In genomic region chr20:36344517-36345132, GRCh38 we compare ENCODE assay signal across 1 cellular context.
TF ChIP-seq lines count a peak whose summit lies in the region.

No MANE protein-coding gene starts in this region.

TF ChIP-seq in HepG2, 621 proteins besides CTCF, POLR2A, EP300 and RAD21 (continued from another document and continues in another):
- TF ChIP-seq ZNF782 (CRISPR knock-in tag; IDR thresholded peaks at IDR 0.05; ENCODE audit: borderline replicate concordance), result 0 out of 2 replicates have a peak, but pooled peaks have one; percentile 46
- TF ChIP-seq HES4 (CRISPR knock-in tag; IDR thresholded peaks at IDR 0.05; ENCODE audit: borderline replicate concordance), result peak; percentile 93; the same call in 1 of the 2 replicates
- TF ChIP-seq ATF1 (CRISPR knock-in tag; IDR thresholded peaks at IDR 0.05), result no peak
- peak; percentile 79 for TF ChIP-seq MYPOP (CRISPR knock-in tag; IDR thresholded peaks at IDR 0.05)
- TF ChIP-seq ZNF749 (CRISPR knock-in tag; IDR thresholded peaks at IDR 0.05; ENCODE audit: borderline replicate concordance), result peak; percentile 66; the same call in 1 of the 2 replicates
- TF ChIP-seq JARID2 (CRISPR knock-in tag; IDR thresholded peaks at IDR 0.05; ENCODE audit: insufficient replicate concordance), result peak; percentile 44
- TF ChIP-seq GATAD2A (CRISPR knock-in tag; IDR thresholded peaks at IDR 0.05), result peak; percentile 54; the same call in 1 of the 2 replicates
- TF ChIP-seq PHF21A (CRISPR knock-in tag; IDR thresholded peaks at IDR 0.05), result no peak
- peak; percentile 61; the same call in 1 of the 2 replicates for TF ChIP-seq ZNF280D (CRISPR knock-in tag; IDR thresholded peaks at IDR 0.05)
- peak; percentile 97 for TF ChIP-seq ZBTB25 (CRISPR knock-in tag; IDR thresholded peaks at IDR 0.05)
- peak; percentile 45; the same call in 1 of the 2 replicates for TF ChIP-seq ZMYM4 (CRISPR knock-in tag; IDR thresholded peaks at IDR 0.05)
- TF ChIP-seq IKZF4 (CRISPR knock-in tag; IDR thresholded peaks at IDR 0.05; ENCODE audit: borderline replicate concordance, low read depth, not compliant biosample characterization), result peak; percentile 97
- peak; percentile 60 for TF ChIP-seq BCL6 (CRISPR knock-in tag; IDR thresholded peaks at IDR 0.05)
- TF ChIP-seq PRDM15 (CRISPR knock-in tag; IDR thresholded peaks at IDR 0.05), result peak; percentile 66; the same call in 1 of the 2 replicates
- peak; percentile 81 for TF ChIP-seq RFXAP (CRISPR knock-in tag; IDR thresholded peaks at IDR 0.05; ENCODE audit: borderline replicate concordance)
- no peak for TF ChIP-seq MXD1 (CRISPR knock-in tag; IDR thresholded peaks at IDR 0.05)
- no peak for TF ChIP-seq ZNF30 (CRISPR knock-in tag; IDR thresholded peaks at IDR 0.05)
- TF ChIP-seq IRX3 (CRISPR knock-in tag; IDR thresholded peaks at IDR 0.05; ENCODE audit: borderline replicate concordance, low read depth), result peak; percentile 80; the same call in 1 of the 2 replicates
- TF ChIP-seq SMAD9 (CRISPR knock-in tag; IDR thresholded peaks at IDR 0.05), result peak; percentile 82; the same call in 1 of the 2 replicates
- TF ChIP-seq ZSCAN25 (CRISPR knock-in tag; IDR thresholded peaks at IDR 0.05), result peak; percentile 57; the same call in 1 of the 2 replicates
- TF ChIP-seq KLF6 (CRISPR knock-in tag; IDR thresholded peaks at IDR 0.05), result peak; percentile 98
- TF ChIP-seq ZNF430 (CRISPR knock-in tag; IDR thresholded peaks at IDR 0.05), result peak; percentile 96
- no peak for TF ChIP-seq MLLT10 (CRISPR knock-in tag; IDR thresholded peaks at IDR 0.05)
- peak; percentile 74; the same call in 1 of the 2 replicates for TF ChIP-seq FOXC1 (CRISPR knock-in tag; IDR thresholded peaks at IDR 0.05; ENCODE audit: borderline replicate concordance)
- 0 out of 2 replicates have a peak, but pooled peaks have one; percentile 81 for TF ChIP-seq ATAD3A (CRISPR knock-in tag; IDR thresholded peaks at IDR 0.05)
- peak; percentile 98 for TF ChIP-seq ZNF75D (CRISPR knock-in tag; IDR thresholded peaks at IDR 0.05; ENCODE audit: borderline replicate concordance)
- no peak for TF ChIP-seq AGO2 (optimal IDR thresholded peaks at IDR 0.05; ENCODE audit: low read depth, low read length)
- peak; percentile 91 for TF ChIP-seq CREB3 (CRISPR knock-in tag; IDR thresholded peaks at IDR 0.05)
- 0 out of 2 replicates have a peak, but pooled peaks have one; percentile 45 for TF ChIP-seq ZGPAT (CRISPR knock-in tag; IDR thresholded peaks at IDR 0.05)
- no peak for TF ChIP-seq RAD51 (IDR thresholded peaks at IDR 0.05; ENCODE audit: borderline replicate concordance)
- no peak; the same call in 1 of the 2 replicates for TF ChIP-seq ZNF296 (CRISPR knock-in tag; conservative IDR thresholded peaks at IDR 0.05)
- TF ChIP-seq SKI (IDR thresholded peaks at IDR 0.05; ENCODE audit: partially characterized antibody), result no peak
- TF ChIP-seq TP53 (CRISPR knock-in tag; conservative IDR thresholded peaks at IDR 0.05), result no peak
- TF ChIP-seq THRA (CRISPR knock-in tag; IDR thresholded peaks at IDR 0.05; ENCODE audit: borderline replicate concordance), result peak; percentile 84
- TF ChIP-seq ZNF207 (IDR thresholded peaks at IDR 0.05; ENCODE audit: borderline replicate concordance), result no peak
- peak; percentile 95 for TF ChIP-seq ZNF580 (CRISPR knock-in tag; IDR thresholded peaks at IDR 0.05; ENCODE audit: borderline replicate concordance, low read depth)
- TF ChIP-seq ARNTL (CRISPR knock-in tag; IDR thresholded peaks at IDR 0.05), result peak; percentile 77; the same call in 1 of the 2 replicates
